ENCODE assay signal across 14 cellular contexts in the genomic region with DNA sequence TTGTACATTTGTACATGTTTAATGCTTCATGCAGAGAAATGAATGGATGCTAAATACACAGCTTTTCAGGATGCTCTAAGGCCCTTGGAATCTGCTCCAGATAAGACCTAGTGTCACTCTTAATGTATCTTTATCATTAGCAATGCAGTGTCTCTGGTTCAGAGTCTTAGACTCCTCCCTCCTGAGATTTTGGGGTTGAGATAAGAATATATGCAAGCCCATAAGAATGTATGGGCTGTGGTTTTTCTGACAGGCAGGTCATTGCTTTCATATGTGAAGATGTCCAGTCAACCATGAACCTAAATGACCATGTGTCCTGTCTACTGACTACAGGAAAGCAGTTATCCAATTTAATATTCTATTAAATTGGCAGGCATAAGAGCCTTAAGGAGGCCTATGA.
A peak's percentile ranks its signal among the peaks of the same experiment; 100 is the strongest.
DNase-seq lines count a peak whose midpoint lies in the region; ATAC-seq and TF ChIP-seq lines count a peak whose summit lies in the region.
"Had no signal": no experiment of that assay in that cellular context is flagged by ENCODE, and none has a peak within 500 bp of the region (broad histone marks: within the 10 kb centered on the region; RNA-seq: fewer than 3 reads in every experiment).

No MANE protein-coding gene starts in this region.

- no peaks in the 10 kb centered on the region for H3K36me3 ChIP-seq in PC-9 (ENCODE audit: low read depth)
- no peaks in the 10 kb centered on the region for H3K36me3 ChIP-seq in adrenal gland (replicated peaks in 1 of 2)

- intact Hi-C loops in PC-9 (cut with micrococcal nuclease; ENCODE audit: unreplicated experiment): no loop called here
- intact Hi-C loops in left ventricle myocardium superior (cut with micrococcal nuclease): no loop called here
- intact Hi-C loops in adrenal gland (cut with DNase I): no loop called here

- H3F3A ChIP-seq in PC-9 (ENCODE audit: insufficient read depth, low read depth): peaks cover 22% of the 10 kb centered on the region

- H3K27ac ChIP-seq in PC-9 (peak overlapping the region; percentile 94), adrenal gland (no peak overlapping the region)
- H3K27ac ChIP-seq: A549 had no signal

- H3K4me1 ChIP-seq in PC-9 (replicated peaks; ENCODE audit: insufficient read depth): peaks cover 41% of the 10 kb centered on the region
- no peaks in the 10 kb centered on the region for H3K4me1 ChIP-seq in adrenal gland (replicated peaks in 1 of 2)
- H3K4me1 ChIP-seq: A549 had no signal

- H3K4me3 ChIP-seq in PC-9 (no peak overlapping the region), adrenal gland (no peak overlapping the region)
- H3K4me3 ChIP-seq: A549, GM23338 had no signal

- POLR2A ChIA-PET in PC-9 (lab: Charles Lee; ENCODE audit: unreplicated experiment): no interaction called here

- H2AFZ ChIP-seq in PC-9: no peak overlapping the region
- H2AFZ ChIP-seq: GM23338 had no signal

- no peaks in the 10 kb centered on the region for H3K27me3 ChIP-seq in PC-9 (ENCODE audit: insufficient read depth, low read depth)
- H3K27me3 ChIP-seq in adrenal gland: no peaks in the 10 kb centered on the region

- no TSS peak for BruUV-seq in PC-9 (replicated peaks; lab: Mats Ljungman, UMichigan)

- CTCF ChIA-PET in PC-9 (lab: Charles Lee): no interaction called here

- H3K9me2 ChIP-seq in PC-9 (ENCODE audit: insufficient read depth): no peaks in the 10 kb centered on the region

- TF ChIP-seq CTCF in PC-9 (conservative IDR thresholded peaks at IDR 0.05): no peak
- TF ChIP-seq CTCF in adrenal gland (IDR thresholded peaks at IDR 0.05): no peak

- no peaks in the 10 kb centered on the region for H3K79me2 ChIP-seq in PC-9 (ENCODE audit: low read depth)

- DNase-seq in PC-9 (peak in 1 of 2 experiments; percentile 64), kidney tubule cell (ENCODE audit: low spot score) (peak; percentile 7), left ventricle myocardium superior (no peak), adrenal gland (no peak), hypothalamus (lab: John Stamatoyannopoulos, UW) (no peak)
- DNase-seq: CD8-positive, alpha-beta T cell; COR-L47; DND-41; GDM1; H9 had no signal

- ATAC-seq in HG03378 (IDR thresholded peaks at IDR 0.05; ENCODE audit: unreplicated experiment) (peak; percentile 46), left ventricle myocardium superior (no peak)
- ATAC-seq: A549; CD8-positive, alpha-beta T cell; GM23338; HepG2 had no signal

- no peaks in the 10 kb centered on the region for H3K9me3 ChIP-seq in PC-9 (ENCODE audit: insufficient read depth, low read depth)
- H3K9me3 ChIP-seq in adrenal gland (replicated peaks in 1 of 3): no peaks in the 10 kb centered on the region
- H3K9me3 ChIP-seq: A549 had no signal

- no peaks in the 10 kb centered on the region for H4K20me1 ChIP-seq in PC-9 (ENCODE audit: insufficient read depth)

- TF ChIP-seq POLR2A in adrenal gland (IDR thresholded peaks at IDR 0.05): no peak

- H3K4me2 ChIP-seq in PC-9: peak overlapping the region; percentile 46; the same call in 1 of the 2 replicates
- H3K4me2 ChIP-seq: A549, GM23338 had no signal
